ENCODE assay signal across 8 cellular contexts in the genomic region with DNA sequence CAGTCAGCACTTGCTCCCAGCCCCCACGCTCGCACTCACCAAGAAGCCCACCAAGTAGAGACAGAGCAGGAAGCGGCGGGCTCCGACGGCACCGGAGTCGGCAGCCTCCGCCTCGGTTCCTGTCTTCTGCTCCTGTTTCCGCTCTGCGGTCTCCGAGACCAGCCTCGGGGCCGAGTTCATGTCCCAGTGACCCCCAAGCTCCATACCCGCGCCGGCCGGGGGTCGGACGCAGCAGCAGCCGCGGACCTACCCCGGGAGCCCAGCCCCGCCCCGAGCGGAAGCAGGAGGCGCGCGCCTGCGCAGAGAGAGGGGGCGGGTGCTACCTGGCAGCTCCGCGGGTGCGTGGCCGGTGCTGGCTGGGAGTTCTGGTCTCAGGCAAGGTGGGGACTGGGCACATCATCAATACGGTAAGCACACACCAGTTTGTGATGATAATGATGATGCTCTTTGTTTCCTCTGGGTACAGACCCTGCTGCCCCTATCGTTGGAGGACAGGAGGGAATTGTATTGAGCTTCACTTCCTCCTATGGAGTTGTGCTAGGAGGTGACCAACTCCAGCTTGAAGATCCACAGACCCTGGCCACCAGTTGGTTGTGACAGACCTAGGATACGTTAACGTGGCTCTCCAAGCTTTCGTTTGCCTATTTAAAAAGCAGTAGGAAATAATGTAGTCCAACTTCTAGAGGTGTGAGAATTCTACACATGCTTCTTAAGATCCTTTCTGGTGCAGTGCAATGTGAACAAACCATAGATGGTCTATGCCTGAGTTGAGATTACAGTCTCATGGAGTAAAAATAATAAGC. TPM values are rescaled to one million over a fixed set of nuclear protein-coding genes. Genes with fewer than 3 reads are reported as not detected.
A peak's percentile ranks its signal among the peaks of the same experiment; 100 is the strongest.
DNase-seq lines count a peak whose midpoint lies in the region; ATAC-seq, FAIRE-seq and TF ChIP-seq lines count a peak whose summit lies in the region.

No MANE protein-coding gene starts in this region.

- DNase-seq in 8988T (peak; percentile 73), NCI-H1930 (lab: John Stamatoyannopoulos, UW) (peak; percentile 72 to 73), WERI-Rb-1 (peak; percentile 83), bronchial epithelial cell (ENCODE audit: low read depth) (peak; percentile 45), inferior parietal cortex (ENCODE audit: extremely low spot score) (peak; percentile 75)
- DNase-seq in stimulated activated CD4-positive, alpha-beta T cell treated with anti-CD3 and anti-CD28 coated beads, Interleukin-12 subunit alpha, Interleukin-12 subunit beta, amount 100 ng/mL, for 4 hours: peak; percentile 90

- ATAC-seq in GM18499 (IDR thresholded peaks at IDR 0.05; ENCODE audit: insufficient read depth, unreplicated experiment) (peak; percentile 58), HG02884 (IDR thresholded peaks at IDR 0.05; ENCODE audit: unreplicated experiment) (peak; percentile 85)

- TF ChIP-seq CTCF in WERI-Rb-1 (IDR thresholded peaks at IDR 0.05; ENCODE audit: low read depth, low read length) (no peak), bronchial epithelial cell (IDR thresholded peaks at IDR 0.05; ENCODE audit: insufficient read depth, low read length, severe bottlenecking) (no peak)

- H3K4me3 ChIP-seq in WERI-Rb-1 (ENCODE audit: low read depth, low read length) (peak overlapping the region; percentile 81), bronchial epithelial cell (ENCODE audit: low read depth, low read length) (peak overlapping the region; percentile 91)

- no peaks in the 10 kb centered on the region for H3K9me3 ChIP-seq in WERI-Rb-1 (ENCODE audit: severe bottlenecking)

- H3K27ac ChIP-seq in WERI-Rb-1: peak overlapping the region; percentile 42

- H3K27me3 ChIP-seq in WERI-Rb-1 (ENCODE audit: insufficient read depth, low read depth, severe bottlenecking) (no peaks in the 10 kb centered on the region), bronchial epithelial cell (ENCODE audit: control insufficient read depth, insufficient read depth, low read length) (no peaks in the 10 kb centered on the region)

- H3K36me3 ChIP-seq in WERI-Rb-1: no peaks in the 10 kb centered on the region
- peaks cover under 1% of the 10 kb centered on the region for H3K36me3 ChIP-seq in bronchial epithelial cell (ENCODE audit: control insufficient read depth, insufficient read depth, low read length)

- no peak for FAIRE-seq in bronchial epithelial cell (lab: Jason Lieb, UNC)

RNA-seq across cellular contexts. Expression of a gene that starts 25.0 kb away (rescaled TPM):
- total RNA-seq in bronchial epithelial cell: 4.9 and 6.1 TPM in 2 replicates

Comparison
In these comparisons a context has a peak if more than half of its experiments do, and no peak if none do; other contexts are left out.
1. Peak in every context shown above with its lines: DNase-seq, ATAC-seq, H3K4me3 ChIP-seq and H3K27ac ChIP-seq.